ENCODE assay signal across 27 cellular contexts in genomic region chr6:147772724-147773123, GRCh38.
"Had no signal": no experiment of that assay in that cellular context is flagged by ENCODE, and none has a peak within 500 bp of the region (broad histone marks: within the 10 kb centered on the region; RNA-seq: fewer than 3 reads in every experiment).

No MANE protein-coding gene starts in this region.

- H3K4me3 ChIP-seq: stomach, suprapubic skin, testis, thoracic aorta, thyroid gland, tibial artery, tibial nerve, transverse colon, upper lobe of left lung, upper lobe of right lung, uterus, vagina had no signal

- H3K27me3 ChIP-seq: stomach, suprapubic skin, testis, thyroid gland, tibial artery, tibial nerve, transverse colon, upper lobe of left lung, upper lobe of right lung, uterus, vagina had no signal

- FAIRE-seq: urothelium cell line had no signal

- ATAC-seq: stimulated activated effector memory CD8-positive, alpha-beta T cell treated with anti-CD3 and anti-CD28 coated beads, Interleukin-12 subunit alpha, Interleukin-12 subunit beta, amount 100 ng/mL, for 72 hours; stimulated activated memory B cell treated with anti-CD40 and anti-IgM and Interleukin-4, amounts not matched to agents 10 μg/mL and 1 μg/mL and 100 μg/mL, for 72 hours; stimulated activated naive B cell treated with anti-CD40 and anti-IgM and Interleukin-4, amounts not matched to agents 10 μg/mL and 1 μg/mL and 100 μg/mL, for 72 hours; stimulated activated naive CD8-positive, alpha-beta T cell treated with anti-CD3 and anti-CD28 coated beads, Interleukin-15, amount 100 ng/mL, for 72 hours; stimulated activated naive CD8-positive, alpha-beta T cell treated with anti-CD3 and anti-CD28 coated beads, Interleukin-15, Interleukin-2, amounts not matched to agents 100 U/mL and 50 U/mL, for 24 hours; upper lobe of right lung had no signal

- DNase-seq: stimulated activated CD4-positive, alpha-beta T cell treated with anti-CD3 and anti-CD28 coated beads, Interleukin-2, amount 100 ng/mL, for 48 hours; stimulated activated CD4-positive, alpha-beta T cell treated with anti-CD3 and anti-CD28 coated beads, Interleukin-4, amount 100 ng/mL, for 1 hour; stimulated activated CD4-positive, alpha-beta T cell treated with anti-CD3 and anti-CD28 coated beads, Interleukin-4, amount 100 ng/mL, for 24 hours; stimulated activated CD4-positive, alpha-beta T cell treated with anti-CD3 and anti-CD28 coated beads, Interleukin-4, amount 100 ng/mL, for 4 hours; stimulated activated CD8-positive, alpha-beta memory T cell treated with anti-CD3 and anti-CD28 coated beads, Interleukin-4, amount 100 ng/mL, for 48 hours; stimulated activated naive B cell treated with anti-CD40 and anti-IgM and Interleukin-4, amounts not matched to agents 10 μg/mL and 1 μg/mL and 100 μg/mL, for 72 hours; stimulated activated naive CD4-positive, alpha-beta T cell; stimulated activated naive CD4-positive, alpha-beta T cell treated with Interleukin-2 at 50 U/mL for 16 hours; stimulated activated naive CD8-positive, alpha-beta T cell treated with anti-CD3 and anti-CD28 coated beads, Interleukin-15, amount 100 ng/mL, for 72 hours; stimulated activated naive CD8-positive, alpha-beta T cell treated with anti-CD3 and anti-CD28 coated beads, Interleukin-15, Interleukin-2, amounts not matched to agents 100 U/mL and 50 U/mL, for 24 hours; stomach; substantia nigra; testis; thyroid gland; tibial artery; transverse colon; trophoblast cell; upper lobe of left lung; upper lobe of right lung; uterus had no signal

- H3K9me3 ChIP-seq: stomach, suprapubic skin, testis, thoracic aorta, thyroid gland, tibial artery, tibial nerve, transverse colon, upper lobe of left lung, upper lobe of right lung, uterus, vagina had no signal

- H3K27ac ChIP-seq: stomach, suprapubic skin, testis, thoracic aorta, thyroid gland, tibial artery, tibial nerve, transverse colon, upper lobe of left lung, upper lobe of right lung, uterus, vagina had no signal

- H3K36me3 ChIP-seq: stomach, suprapubic skin, thoracic aorta, thyroid gland, tibial artery, tibial nerve, transverse colon, upper lobe of left lung, upper lobe of right lung, uterus, vagina had no signal

- H3K4me1 ChIP-seq: stomach, suprapubic skin, testis, thyroid gland, tibial artery, tibial nerve, transverse colon, uterus had no signal
